Comparison of ENCODE assay signal across 22 cellular contexts in the genomic region with DNA sequence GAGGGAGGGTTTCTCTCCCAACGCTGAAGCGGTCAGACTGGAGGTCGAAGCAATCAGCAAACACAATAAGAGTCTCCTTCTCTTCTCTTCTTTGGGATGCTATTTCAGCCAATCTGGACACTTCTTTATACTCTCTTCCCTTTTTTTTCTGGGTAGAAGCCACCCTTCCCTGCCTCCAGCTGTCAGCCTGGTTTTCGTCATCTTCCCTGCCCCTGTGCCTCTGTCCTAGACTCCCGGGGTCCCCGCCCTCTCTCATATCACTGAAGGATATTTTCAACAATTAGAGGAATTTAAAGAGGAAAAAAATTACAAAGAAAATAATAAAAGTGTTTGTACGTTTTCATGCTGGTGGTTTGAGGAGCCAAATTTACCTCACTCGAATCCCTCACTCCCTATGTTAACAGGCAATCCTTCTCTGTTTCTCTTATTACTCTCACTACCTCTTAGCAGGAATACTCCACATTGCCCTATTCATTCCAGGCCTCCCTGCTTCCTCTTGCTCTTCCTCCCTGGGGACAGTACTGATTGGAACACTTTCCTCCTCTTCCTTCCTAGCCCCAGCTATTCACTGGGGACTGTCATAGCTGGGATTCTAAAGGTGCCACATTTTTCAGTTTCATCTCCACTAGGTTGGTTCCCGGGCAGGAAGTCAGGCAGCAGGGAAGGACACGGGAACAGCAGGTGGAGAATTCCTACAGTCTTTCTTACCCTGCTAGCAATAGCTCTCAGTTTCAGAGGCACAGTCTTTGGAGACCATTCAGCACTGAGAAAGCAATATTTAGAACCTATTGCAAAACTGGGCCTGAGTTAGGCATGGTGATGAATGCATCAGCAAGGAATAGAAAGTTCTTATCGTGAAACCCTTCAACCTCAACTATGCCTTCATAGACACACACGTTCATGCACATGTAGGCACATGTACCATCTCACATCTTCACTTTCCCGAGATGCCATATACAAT.
A peak's percentile ranks its signal among the peaks of the same experiment; 100 is the strongest.
DNase-seq lines count a peak whose midpoint lies in the region; ATAC-seq and TF ChIP-seq lines count a peak whose summit lies in the region.
"Had no signal": no experiment of that assay in that cellular context is flagged by ENCODE, and none has a peak within 500 bp of the region (broad histone marks: within the 10 kb centered on the region; RNA-seq: fewer than 3 reads in every experiment).

No MANE protein-coding gene starts in this region.

- H3K36me3 Mint-ChIP-seq in mesothelial cell of epicardium = peaks cover 55% of the 10 kb centered on the region
- no peaks in the 10 kb centered on the region for H3K36me3 Mint-ChIP-seq in CD8-positive, alpha-beta T cell

- CTCF ChIA-PET in CD8-positive, alpha-beta T cell (lab: Charles Lee) = no interaction called here

- no peak overlapping the region for H3K4me3 ChIP-seq in right atrium auricular region
- no peak overlapping the region for H3K4me3 ChIP-seq in heart left ventricle
- no peak overlapping the region for H3K4me3 ChIP-seq in uterus
- no peak overlapping the region for H3K4me3 ChIP-seq in CD8-positive, alpha-beta T cell (ENCODE audit: low read depth, low read length)
- H3K4me3 ChIP-seq in tibial artery = no peak overlapping the region
- H3K4me3 ChIP-seq: K562, MG63 had no signal

- H3K27me3 ChIP-seq in right atrium auricular region = no peaks in the 10 kb centered on the region
- H3K27me3 ChIP-seq in heart left ventricle = no peaks in the 10 kb centered on the region
- H3K27me3 ChIP-seq in uterus = no peaks in the 10 kb centered on the region
- no peaks in the 10 kb centered on the region for H3K27me3 ChIP-seq in CD8-positive, alpha-beta T cell (ENCODE audit: insufficient read depth, low read length)
- H3K27me3 ChIP-seq in tibial artery = no peaks in the 10 kb centered on the region
- H3K27me3 ChIP-seq: MG63 had no signal

- peak overlapping the region; percentile 48 for H3K27ac Mint-ChIP-seq in mesothelial cell of epicardium
- no peak overlapping the region for H3K27ac Mint-ChIP-seq in CD8-positive, alpha-beta T cell

- H3K27ac ChIP-seq in right atrium auricular region = no peak overlapping the region
- H3K27ac ChIP-seq in heart left ventricle = peak overlapping the region in 3 of 12 donors; percentile 7 to 67 (median 16)
- peak overlapping the region; percentile 21 to 38 for H3K27ac ChIP-seq in uterus
- no peak overlapping the region for H3K27ac ChIP-seq in CD8-positive, alpha-beta T cell (ENCODE audit: low read depth, low read length)
- H3K27ac ChIP-seq in tibial artery = no peak overlapping the region
- H3K27ac ChIP-seq: C4-2B, RWPE1 had no signal

- H3K36me3 ChIP-seq in right atrium auricular region (peaks cover 20% of the 10 kb centered on the region), heart left ventricle (peaks cover 0 to 39% (median 13%) of the 10 kb centered on the region in 9 donors), uterus (no peaks in the 10 kb centered on the region), tibial artery (peaks cover 14 to 43% (median 40%) of the 10 kb centered on the region in 3 donors)
- no peaks in the 10 kb centered on the region for H3K36me3 ChIP-seq in CD8-positive, alpha-beta T cell (ENCODE audit: insufficient read depth, low read length)
- H3K36me3 ChIP-seq: MG63 had no signal

- intact Hi-C loops in Right ventricle myocardium superior (cut with DNase I) = no loop called here
- intact Hi-C loops in heart left ventricle (cut with DNase I) = no loop called here
- intact Hi-C loops in uterus (cut with DNase I; ENCODE audit: low total_unique reads) = no loop called here
- intact Hi-C loops in CD8-positive, alpha-beta T cell (cut with DNase I, micrococcal nuclease) = no loop called here
- intact Hi-C loops in tibial artery (cut with DNase I; ENCODE audit: low total_unique reads) = no loop called here

- no peak for DNase-seq in Right ventricle myocardium superior
- no peak for DNase-seq in right atrium auricular region (ENCODE audit: low spot score)
- no peak for DNase-seq in heart left ventricle
- no peak for DNase-seq in mesothelial cell of epicardium (ENCODE audit: low spot score in 2 of 2, unreplicated experiment in 2 of 2)
- no peak for DNase-seq in uterus
- DNase-seq in CD8-positive, alpha-beta T cell = no peak
- no peak for DNase-seq in tibial artery
- DNase-seq: 8988T; DMS53; EL; GF-D8; MG63; NCI-H1092; NCI-H1436 treated with DMSO at 0.1 percent for 48 hours; NCI-H1930; NCI-H748 treated with DMSO at 0.1 percent for 48 hours; NK-92 treated with Interleukin-12 subunit alpha and Interleukin-12 subunit beta, amount 100 ng/mL, for 24 hours had no signal

- POLR2A ChIA-PET in CD8-positive, alpha-beta T cell (lab: Charles Lee) = no interaction called here

- no peaks in the 10 kb centered on the region for H3K9me3 Mint-ChIP-seq in mesothelial cell of epicardium
- peaks cover 2% of the 10 kb centered on the region for H3K9me3 Mint-ChIP-seq in CD8-positive, alpha-beta T cell

- TF ChIP-seq POLR2A in heart left ventricle (IDR thresholded peaks at IDR 0.05) (no peak), uterus (IDR thresholded peaks at IDR 0.05) (no peak)

- H3K9me3 ChIP-seq in right atrium auricular region (no peaks in the 10 kb centered on the region), heart left ventricle (no peaks in the 10 kb centered on the region), uterus (no peaks in the 10 kb centered on the region), tibial artery (no peaks in the 10 kb centered on the region)
- H3K9me3 ChIP-seq in CD8-positive, alpha-beta T cell (ENCODE audit: low read length) = no peaks in the 10 kb centered on the region
- H3K9me3 ChIP-seq: MG63 had no signal

- 58 to 68% (median 66%) methylated on average over 13 of the region's 13 CpGs for WGBS in heart left ventricle, 4 donors

- ATAC-seq in Right ventricle myocardium superior (ENCODE audit: poor library complexity) (peak; percentile 9), heart left ventricle (peak in 3 of 4 donors; percentile 41 to 50 (median 47)), GM18873 (IDR thresholded peaks at IDR 0.05; ENCODE audit: low FRiP score, unreplicated experiment) (no peak)
- ATAC-seq in CD8-positive, alpha-beta T cell = no peak
- ATAC-seq: HCT116, K562 had no signal

- TF ChIP-seq CTCF in right atrium auricular region (IDR thresholded peaks at IDR 0.05) (no peak), heart left ventricle (IDR thresholded peaks at IDR 0.05) (no peak), mesothelial cell of epicardium (IDR thresholded peaks at IDR 0.05; ENCODE audit: unreplicated experiment) (no peak), uterus (IDR thresholded peaks at IDR 0.05) (no peak), tibial artery (IDR thresholded peaks at IDR 0.05) (no peak)
- TF ChIP-seq CTCF in CD8-positive, alpha-beta T cell (IDR thresholded peaks at IDR 0.05) = no peak

- no peaks in the 10 kb centered on the region for H3K27me3 Mint-ChIP-seq in mesothelial cell of epicardium (ENCODE audit: low read depth)
- no peaks in the 10 kb centered on the region for H3K27me3 Mint-ChIP-seq in CD8-positive, alpha-beta T cell (ENCODE audit: low read depth)

- H3K4me3 Mint-ChIP-seq in mesothelial cell of epicardium = no peak overlapping the region
- no peak overlapping the region for H3K4me3 Mint-ChIP-seq in CD8-positive, alpha-beta T cell

- peaks cover 0 to 19% of the 10 kb centered on the region in 2 donors for H3K4me1 ChIP-seq in right atrium auricular region
- H3K4me1 ChIP-seq in heart left ventricle = peaks cover 0 to 26% (median 10%) of the 10 kb centered on the region in 12 donors
- peaks cover 7 to 17% of the 10 kb centered on the region in 2 donors for H3K4me1 ChIP-seq in uterus
- no peaks in the 10 kb centered on the region for H3K4me1 ChIP-seq in CD8-positive, alpha-beta T cell (ENCODE audit: insufficient read depth, low read length)
- no peaks in the 10 kb centered on the region for H3K4me1 ChIP-seq in tibial artery

- H3K4me1 Mint-ChIP-seq in mesothelial cell of epicardium = peaks cover 25% of the 10 kb centered on the region
- H3K4me1 Mint-ChIP-seq in CD8-positive, alpha-beta T cell (ENCODE audit: low read depth) = no peaks in the 10 kb centered on the region

Comparison
In these comparisons a context has a peak if more than half of its experiments do, and no peak if none do; other contexts are left out.
1. ATAC-seq: peak in Right ventricle myocardium superior (single experiment) and heart left ventricle (3 of 4); none in GM18873 (single experiment) and CD8-positive, alpha-beta T cell (single experiment).
2. H3K27ac ChIP-seq: peak in uterus (2 of 2); none in right atrium auricular region (0 of 2), CD8-positive, alpha-beta T cell (single experiment) and tibial artery (0 of 2).